Comparison of ENCODE assay signal across 17 cellular contexts in the genomic region with DNA sequence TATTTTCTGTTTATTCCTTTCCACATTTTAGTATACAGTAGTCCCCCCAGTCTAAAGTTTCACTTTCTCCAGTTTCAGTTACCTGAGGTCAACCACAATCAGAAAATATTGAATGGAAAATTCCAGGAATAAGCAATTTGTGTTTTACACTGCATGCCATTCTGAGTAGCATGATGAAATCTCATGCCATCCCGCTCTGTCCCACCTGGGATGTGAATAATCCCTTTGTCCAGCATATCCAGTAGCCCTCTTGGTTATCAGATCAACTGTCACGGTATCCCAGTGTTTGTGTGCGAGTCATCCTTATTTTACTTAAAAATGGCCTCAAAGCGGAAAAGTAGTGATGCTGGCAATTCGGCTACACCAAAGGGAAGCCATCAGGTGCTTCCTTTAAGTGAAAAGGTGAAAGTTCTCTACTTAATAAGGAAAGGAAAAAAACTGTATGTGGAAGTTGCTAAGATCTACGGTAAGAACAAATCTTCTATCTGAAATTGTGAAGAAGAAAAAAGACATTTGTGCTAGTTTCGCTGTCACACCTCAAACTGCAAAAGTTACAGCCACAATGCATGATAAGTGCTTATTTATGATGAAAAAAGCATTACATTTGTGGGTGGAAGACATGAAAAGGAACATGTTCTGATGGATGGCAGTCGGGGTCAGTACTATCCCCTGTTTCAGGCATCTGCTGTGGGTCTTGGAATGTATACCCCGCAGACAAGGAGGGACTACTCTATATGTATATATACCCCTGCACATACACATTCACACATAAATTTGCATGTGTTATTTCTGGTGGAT. TPM values are rescaled to one million over a fixed set of nuclear protein-coding genes. Genes with fewer than 3 reads are reported as not detected.
DNase-seq lines count a peak whose midpoint lies in the region; TF ChIP-seq lines count a peak whose summit lies in the region.
"Had no signal": no experiment of that assay in that cellular context is flagged by ENCODE, and none has a peak within 500 bp of the region (broad histone marks: within the 10 kb centered on the region; RNA-seq: fewer than 3 reads in every experiment).

No MANE protein-coding gene starts in this region.

- H3K4me1 Mint-ChIP-seq in MCF 10A (ENCODE audit: insufficient read depth, unreplicated experiment), result no peaks in the 10 kb centered on the region

- no peak overlapping the region for H3K4me3 Mint-ChIP-seq in MCF 10A (ENCODE audit: unreplicated experiment)
- H3K4me3 Mint-ChIP-seq: CD4-positive, alpha-beta T cell; mesothelial cell of epicardium had no signal

- H3K4me1 ChIP-seq in mammary epithelial cell (ENCODE audit: insufficient read depth, low read length), result peaks cover 7% of the 10 kb centered on the region
- H3K4me1 ChIP-seq in A673 (ENCODE audit: insufficient read depth, low read length, poor library complexity, severe bottlenecking), result peaks cover 22% of the 10 kb centered on the region
- peaks cover 34% of the 10 kb centered on the region for H3K4me1 ChIP-seq in BE2C
- H3K4me1 ChIP-seq: transverse colon had no signal

- H3K9ac ChIP-seq in mammary epithelial cell (ENCODE audit: insufficient read depth, low read length), result no peak overlapping the region

- H3K36me3 ChIP-seq in mammary epithelial cell (ENCODE audit: insufficient read depth, low read length) (no peaks in the 10 kb centered on the region), A673 (ENCODE audit: insufficient read depth, low read length, poor library complexity, severe bottlenecking) (no peaks in the 10 kb centered on the region), BE2C (no peaks in the 10 kb centered on the region)
- H3K36me3 ChIP-seq: transverse colon, WERI-Rb-1 had no signal

- H4K20me1 ChIP-seq in mammary epithelial cell (ENCODE audit: insufficient read depth, low read length), result no peaks in the 10 kb centered on the region

- TF ChIP-seq CTCF in mammary epithelial cell (conservative IDR thresholded peaks at IDR 0.05 in 1 of 2, IDR thresholded peaks at IDR 0.05 in 1 of 2; ENCODE audit: extremely low read depth in 1 of 2, insufficient read depth in 1 of 2, low read depth in 1 of 2, low read length in 2 of 2), result no peak
- TF ChIP-seq CTCF in MCF 10A (IDR thresholded peaks at IDR 0.05; ENCODE audit: unreplicated experiment), result no peak
- no peak for TF ChIP-seq CTCF in A673 (conservative IDR thresholded peaks at IDR 0.05; ENCODE audit: low read depth, low read length)
- TF ChIP-seq CTCF in BE2C (IDR thresholded peaks at IDR 0.05; ENCODE audit: low read depth, low read length), result no peak

- CTCF ChIA-PET in mammary epithelial cell (lab: Charles Lee; ENCODE audit: low non-redundant PET), result no interaction called here
- CTCF ChIA-PET in MCF 10A (lab: Yijun Ruan, JAX), result no interaction called here
- CTCF ChIA-PET in A673 (lab: Charles Lee), result no interaction called here

- BruUV-seq in mammary epithelial cell (replicated peaks; lab: Mats Ljungman, UMichigan) (no TSS peak), MCF 10A (replicated peaks; lab: Mats Ljungman, UMichigan) (no TSS peak), A673 (replicated peaks; lab: Mats Ljungman, UMichigan) (no TSS peak)

- intact Hi-C loops in mammary epithelial cell (cut with micrococcal nuclease) (loop anchor here (5.0 kb wide), 1 partner anchor 48 kb away; no protein-coding TSS in a partner anchor), MCF 10A (cut with micrococcal nuclease) (no loop called here), A673 (cut with micrococcal nuclease; ENCODE audit: unreplicated experiment) (no loop called here)

- H3K27ac ChIP-seq in mammary epithelial cell (ENCODE audit: insufficient read depth, low read depth, low read length) (peak overlapping the region; percentile 39), A673 (ENCODE audit: low read depth, low read length, poor library complexity, severe bottlenecking) (no peak overlapping the region)
- H3K27ac ChIP-seq: epithelial cell of prostate, transverse colon, WERI-Rb-1 had no signal

- WGBS in mammary epithelial cell (ENCODE audit: low coverage, missing lambda C conversion rate), result 74% methylated on average over 9 of the region's 9 CpGs

- H3K4me2 ChIP-seq in mammary epithelial cell (ENCODE audit: insufficient read depth, low read depth, low read length), result peak overlapping the region; percentile 10

- peak overlapping the region; percentile 41 for H2AFZ ChIP-seq in mammary epithelial cell (ENCODE audit: low read depth, low read length)

- POLR2A ChIA-PET in MCF 10A (lab: Yijun Ruan, JAX), result no interaction called here
- POLR2A ChIA-PET in A673 (lab: Charles Lee; ENCODE audit: low non-redundant PET), result no interaction called here

- H3K9me3 Mint-ChIP-seq in MCF 10A (ENCODE audit: unreplicated experiment), result no peaks in the 10 kb centered on the region
- H3K9me3 Mint-ChIP-seq: CD4-positive, alpha-beta T cell; mesothelial cell of epicardium had no signal

- DNase-seq in mammary epithelial cell, result peak; percentile 85
- DNase-seq in MCF 10A (ENCODE audit: unreplicated experiment), result no peak
- peak; percentile 8 for DNase-seq in RKO (ENCODE audit: low spot score)
- peak; percentile 25 for DNase-seq in dermis blood vessel endothelial cell
- no peak for DNase-seq in SK-N-DZ (ENCODE audit: low spot score)
- no peak for DNase-seq in HPDE6-E6E7 (ENCODE audit: extremely low spot score)
- no peak for DNase-seq in A673 (ENCODE audit: low spot score)
- no peak for DNase-seq in BE2C
- DNase-seq: anterior cingulate cortex; CD4-positive, alpha-beta T cell; H7; head of caudate nucleus; transverse colon; WERI-Rb-1 had no signal

- dilution Hi-C loops in mammary epithelial cell (cut with HindIII; ENCODE audit: low sequenced_read_pairs), result no loop called here

- in situ Hi-C loops in mammary epithelial cell (cut with MboI; ENCODE audit: low sequenced_read_pairs in 2 of 2), result no loop called here

- H3K9me3 ChIP-seq in mammary epithelial cell (replicated peaks; ENCODE audit: insufficient read depth, low read length), result no peaks in the 10 kb centered on the region
- no peaks in the 10 kb centered on the region for H3K9me3 ChIP-seq in A673 (ENCODE audit: low read depth, low read length, poor library complexity, severe bottlenecking)
- no peaks in the 10 kb centered on the region for H3K9me3 ChIP-seq in BE2C
- H3K9me3 ChIP-seq: transverse colon had no signal

- no peaks in the 10 kb centered on the region for H3K36me3 Mint-ChIP-seq in MCF 10A (ENCODE audit: insufficient read depth, unreplicated experiment)
- H3K36me3 Mint-ChIP-seq: mesothelial cell of epicardium had no signal

- H3K27me3 Mint-ChIP-seq in MCF 10A (ENCODE audit: insufficient read depth, unreplicated experiment), result no peaks in the 10 kb centered on the region

- no peak overlapping the region for H3K27ac Mint-ChIP-seq in MCF 10A (ENCODE audit: low read depth, unreplicated experiment)
- H3K27ac Mint-ChIP-seq: CD4-positive, alpha-beta T cell; mesothelial cell of epicardium had no signal

- no peaks in the 10 kb centered on the region for H3K27me3 ChIP-seq in mammary epithelial cell (ENCODE audit: insufficient read depth, low read length)
- no peaks in the 10 kb centered on the region for H3K27me3 ChIP-seq in A673 (replicated peaks; ENCODE audit: insufficient read depth, low read depth, low read length, poor library complexity)
- H3K27me3 ChIP-seq in BE2C, result no peaks in the 10 kb centered on the region
- H3K27me3 ChIP-seq: transverse colon had no signal

- H3K79me2 ChIP-seq in mammary epithelial cell (ENCODE audit: insufficient read depth, low read length), result no peaks in the 10 kb centered on the region

- H3K4me3 ChIP-seq in mammary epithelial cell (replicated peaks in 1 of 3; ENCODE audit: insufficient read depth in 1 of 3, low read depth in 2 of 3, low read length in 3 of 3) (no peak overlapping the region), A673 (ENCODE audit: low read depth, low read length, poor library complexity, severe bottlenecking) (no peak overlapping the region), BE2C (ENCODE audit: low read depth, low read length) (no peak overlapping the region)
- H3K4me3 ChIP-seq: K562, transverse colon had no signal

RNA-seq across cellular contexts. Expression of a gene that starts 11.3 kb away (rescaled TPM):
- not detected for total RNA-seq in mammary epithelial cell
- not detected for polyA plus RNA-seq in mammary epithelial cell
- polyA minus RNA-seq in mammary epithelial cell, result not detected
- not detected in 2 replicates for total RNA-seq in MCF 10A (2022)
- total RNA-seq in dermis blood vessel endothelial cell, result not detected in 2 replicates
- not detected in 2 replicates for polyA plus RNA-seq in SK-N-DZ (2014; cell fraction: cytosol; rRNA removed)
- polyA plus RNA-seq in SK-N-DZ (2014; cell fraction: nucleus; rRNA removed), result not detected in 2 replicates
- not detected in 2 replicates for total RNA-seq in A673 (2021)
- 1.9 TPM for polyA plus RNA-seq in BE2C (2012; ENCODE audit: insufficient read depth, insufficient read length, low read depth)
- total RNA-seq: CD4-positive, alpha-beta T cell; H7; K562; mesothelial cell of epicardium; transverse colon had no signal
- polyA plus RNA-seq: K562 had no signal

Comparison
In these comparisons a context has a peak if more than half of its experiments do, and no peak if none do; other contexts are left out.
1. DNase-seq: peak in mammary epithelial cell (single experiment), RKO (single experiment) and dermis blood vessel endothelial cell (single experiment); none in MCF 10A (single experiment), SK-N-DZ (single experiment), HPDE6-E6E7 (single experiment), A673 (single experiment) and BE2C (single experiment).